In genomic region chr5:50340757-50341156, GRCh38 we compare ENCODE assay signal across 27 cellular contexts.
"Had no signal": no experiment of that assay in that cellular context is flagged by ENCODE, and none has a peak within 500 bp of the region (broad histone marks: within the 10 kb centered on the region; RNA-seq: fewer than 3 reads in every experiment).

No MANE protein-coding gene starts in this region.

- H3K79me2 ChIP-seq: parathyroid adenoma had no signal

- H2AFZ ChIP-seq: neural progenitor cell, parathyroid adenoma had no signal

- H3K9me3 Mint-ChIP-seq: neural progenitor cell; stimulated activated effector memory CD8-positive, alpha-beta T cell treated with anti-CD3 and anti-CD28 coated beads, Interleukin-12 subunit alpha, Interleukin-12 subunit beta, amount 100 ng/mL, for 72 hours; stimulated activated naive CD8-positive, alpha-beta T cell treated with anti-CD3 and anti-CD28 coated beads, Interleukin-15, Interleukin-2, amounts not matched to agents 100 ng/mL and 50 ng/mL, for 24 hours had no signal

- H3K4me1 ChIP-seq: neural progenitor cell, parathyroid adenoma, psoas muscle, right lobe of liver, sigmoid colon, stomach, thyroid gland, tibial nerve, upper lobe of left lung, vagina had no signal

- H3K27me3 ChIP-seq: neural progenitor cell, ovary, right lobe of liver, sigmoid colon, stomach, thyroid gland, tibial nerve, upper lobe of left lung, vagina had no signal

- H3K27ac ChIP-seq: neural progenitor cell, ovary, parathyroid adenoma, psoas muscle, right lobe of liver, sigmoid colon, stomach, thoracic aorta, thyroid gland, tibial nerve, upper lobe of left lung, vagina had no signal

- H3K27me3 Mint-ChIP-seq: progenitor cell of endocrine pancreas; stimulated activated naive B cell treated with anti-CD40 and anti-IgM and Interleukin-4, amounts not matched to agents 10 μg/mL and 1 μg/mL and 100 μg/mL, for 72 hours; stimulated activated naive CD8-positive, alpha-beta T cell treated with anti-CD3 and anti-CD28 coated beads, Interleukin-15, Interleukin-2, amounts not matched to agents 100 ng/mL and 50 ng/mL, for 24 hours had no signal

- H3K4me1 Mint-ChIP-seq: nephron; neural progenitor cell; stimulated activated effector memory CD8-positive, alpha-beta T cell treated with anti-CD3 and anti-CD28 coated beads, Interleukin-12 subunit alpha, Interleukin-12 subunit beta, amount 100 ng/mL, for 72 hours; stimulated activated naive B cell treated with anti-CD40 and anti-IgM and Interleukin-4, amounts not matched to agents 10 μg/mL and 1 μg/mL and 100 μg/mL, for 72 hours had no signal

- H3K36me3 ChIP-seq: neural progenitor cell, ovary, right lobe of liver, sigmoid colon, stomach, thoracic aorta, thyroid gland, tibial nerve, upper lobe of left lung, vagina had no signal

- DNase-seq: occipital lobe; ovary; posterior cingulate gyrus; psoas muscle; right cardiac atrium; right lobe of liver; sigmoid colon; small intestine; stimulated activated CD4-positive, alpha-beta T cell treated with anti-CD3 and anti-CD28 coated beads, Interleukin-15, amount 100 ng/mL, for 24 hours; stimulated activated CD4-positive, alpha-beta T cell treated with anti-CD3 and anti-CD28 coated beads, Interleukin-2, amount 100 ng/mL, for 24 hours; stimulated activated CD4-positive, alpha-beta T cell treated with anti-CD3 and anti-CD28 coated beads, Interleukin-2, amount 100 ng/mL, for 48 hours; stimulated activated CD4-positive, alpha-beta T cell treated with anti-CD3 and anti-CD28 coated beads, Interleukin-4, amount 100 ng/mL, for 24 hours; stimulated activated naive B cell treated with anti-CD40 and anti-IgM and Interleukin-4, amounts not matched to agents 10 μg/mL and 1 μg/mL and 100 μg/mL, for 72 hours; stimulated activated naive CD4-positive, alpha-beta T cell treated with Interleukin-2 at 50 U/mL for 16 hours; stomach; thyroid gland; trophoblast cell; upper lobe of left lung had no signal

- H3K9ac ChIP-seq: neural progenitor cell, parathyroid adenoma had no signal

- H3K4me3 Mint-ChIP-seq: nephron; neural progenitor cell; stimulated activated effector memory CD8-positive, alpha-beta T cell treated with anti-CD3 and anti-CD28 coated beads, Interleukin-12 subunit alpha, Interleukin-12 subunit beta, amount 100 ng/mL, for 72 hours; stimulated activated naive B cell treated with anti-CD40 and anti-IgM and Interleukin-4, amounts not matched to agents 10 μg/mL and 1 μg/mL and 100 μg/mL, for 72 hours; stimulated activated naive CD8-positive, alpha-beta T cell treated with anti-CD3 and anti-CD28 coated beads, Interleukin-15, Interleukin-2, amounts not matched to agents 100 ng/mL and 50 ng/mL, for 24 hours had no signal

- H3K9me3 ChIP-seq: ovary, psoas muscle, right lobe of liver, sigmoid colon, thoracic aorta, thyroid gland, tibial nerve, upper lobe of left lung, vagina had no signal

- H3K36me3 Mint-ChIP-seq: neural progenitor cell; stimulated activated effector memory CD8-positive, alpha-beta T cell treated with anti-CD3 and anti-CD28 coated beads, Interleukin-12 subunit alpha, Interleukin-12 subunit beta, amount 100 ng/mL, for 72 hours had no signal

- H3K4me3 ChIP-seq: neural progenitor cell, ovary, psoas muscle, right lobe of liver, sigmoid colon, stomach, thoracic aorta, thyroid gland, tibial nerve, upper lobe of left lung, vagina had no signal

- ATAC-seq: psoas muscle; right cardiac atrium; right lobe of liver; stimulated activated effector memory CD8-positive, alpha-beta T cell treated with anti-CD3 and anti-CD28 coated beads, Interleukin-12 subunit alpha, Interleukin-12 subunit beta, amount 100 ng/mL, for 72 hours; stimulated activated naive B cell treated with anti-CD40 and anti-IgM and Interleukin-4, amounts not matched to agents 10 μg/mL and 1 μg/mL and 100 μg/mL, for 72 hours had no signal

- H3K4me2 ChIP-seq: neural progenitor cell had no signal

- H3K27ac Mint-ChIP-seq: nephron; neural progenitor cell; progenitor cell of endocrine pancreas; stimulated activated effector memory CD8-positive, alpha-beta T cell treated with anti-CD3 and anti-CD28 coated beads, Interleukin-12 subunit alpha, Interleukin-12 subunit beta, amount 100 ng/mL, for 72 hours; stimulated activated naive B cell treated with anti-CD40 and anti-IgM and Interleukin-4, amounts not matched to agents 10 μg/mL and 1 μg/mL and 100 μg/mL, for 72 hours; stimulated activated naive CD8-positive, alpha-beta T cell treated with anti-CD3 and anti-CD28 coated beads, Interleukin-15, Interleukin-2, amounts not matched to agents 100 ng/mL and 50 ng/mL, for 24 hours had no signal
